7 cellular contexts compared by ENCODE assay signal in the genomic region with DNA sequence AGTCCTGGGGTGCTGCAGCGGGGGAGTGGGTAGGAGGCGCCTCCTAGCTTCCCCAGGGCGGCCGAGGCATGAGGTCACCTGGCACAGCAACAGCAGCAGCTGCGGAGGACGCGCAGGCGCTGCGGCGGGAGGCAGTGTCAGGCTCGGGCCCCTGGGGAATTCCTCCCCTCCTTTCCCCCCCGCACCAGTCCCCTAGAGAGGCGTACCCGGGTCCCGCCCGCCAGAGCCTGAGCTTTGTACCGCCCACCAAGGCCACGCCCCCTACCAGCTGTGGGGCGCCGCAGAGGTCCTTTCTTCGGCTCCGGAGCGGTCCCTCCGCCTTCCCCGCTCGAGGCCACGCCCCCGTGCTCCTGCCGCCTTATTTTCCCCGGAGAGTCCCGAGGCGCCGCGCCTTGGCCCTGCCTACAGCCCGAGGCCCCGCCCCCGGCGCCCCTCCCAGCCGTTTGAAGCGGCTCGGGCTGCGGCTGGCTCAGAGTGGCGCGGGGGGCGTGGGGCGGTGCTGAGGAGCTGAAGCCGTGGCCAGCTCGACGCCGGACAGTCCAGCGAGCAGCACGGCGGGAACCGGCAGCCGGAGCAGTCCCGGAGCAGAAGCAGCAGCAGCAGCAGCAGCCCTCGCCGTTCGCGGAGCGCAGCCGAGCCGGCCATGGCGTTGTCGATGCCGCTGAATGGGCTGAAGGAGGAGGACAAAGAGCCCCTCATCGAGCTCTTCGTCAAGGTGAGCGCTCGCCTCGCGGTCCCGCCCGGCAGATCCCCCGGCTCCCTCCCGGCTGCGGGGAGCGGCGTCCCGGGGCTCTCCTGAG.
DNase-seq lines count a peak whose midpoint lies in the region; ATAC-seq and TF ChIP-seq lines count a peak whose summit lies in the region.

TSS of gene CLIC4 (plus strand) at position 537 of the 800 bp plus-strand sequence. CDS start at position 644, 107 bp downstream.

- peak within 1 kb of the TSS; percentile 91 for H3K4me3 ChIP-seq in retinal pigment epithelial cell (ENCODE audit: low read length)

- DNase-seq in NCI-H2029 (lab: John Stamatoyannopoulos, UW) = peak; percentile 95
- DNase-seq in T1000 (lab: John Stamatoyannopoulos, UW) = peak; percentile 100
- peak; percentile 100 for DNase-seq in astrocyte of the hippocampus (ENCODE audit: low read depth, low spot score)
- peak; percentile 98 to 99 for DNase-seq in hippocampal formation (lab: John Stamatoyannopoulos, UW)
- peak; percentile 95 for DNase-seq in retinal pigment epithelial cell (ENCODE audit: low read depth)

- ATAC-seq in GM18505 (IDR thresholded peaks at IDR 0.05; ENCODE audit: unreplicated experiment) = peak; percentile 70
- ATAC-seq in HG02970 (IDR thresholded peaks at IDR 0.05; ENCODE audit: low FRiP score, unreplicated experiment) = peak; percentile 78

- TF ChIP-seq CTCF in retinal pigment epithelial cell (conservative IDR thresholded peaks at IDR 0.05; ENCODE audit: low read depth, low read length) = peak; percentile 39

- TF ChIP-seq POLR2A in GM18505 (IDR thresholded peaks at IDR 0.05; ENCODE audit: borderline replicate concordance, extremely low read depth, insufficient read depth, insufficient read length) = peak; percentile 76

Comparison
In these comparisons a context has a peak if more than half of its experiments do, and no peak if none do; other contexts are left out.
1. Peak in every context shown above with its lines: DNase-seq, ATAC-seq and H3K4me3 ChIP-seq.